ENCODE assay signal across 8 cellular contexts in the genomic region with DNA sequence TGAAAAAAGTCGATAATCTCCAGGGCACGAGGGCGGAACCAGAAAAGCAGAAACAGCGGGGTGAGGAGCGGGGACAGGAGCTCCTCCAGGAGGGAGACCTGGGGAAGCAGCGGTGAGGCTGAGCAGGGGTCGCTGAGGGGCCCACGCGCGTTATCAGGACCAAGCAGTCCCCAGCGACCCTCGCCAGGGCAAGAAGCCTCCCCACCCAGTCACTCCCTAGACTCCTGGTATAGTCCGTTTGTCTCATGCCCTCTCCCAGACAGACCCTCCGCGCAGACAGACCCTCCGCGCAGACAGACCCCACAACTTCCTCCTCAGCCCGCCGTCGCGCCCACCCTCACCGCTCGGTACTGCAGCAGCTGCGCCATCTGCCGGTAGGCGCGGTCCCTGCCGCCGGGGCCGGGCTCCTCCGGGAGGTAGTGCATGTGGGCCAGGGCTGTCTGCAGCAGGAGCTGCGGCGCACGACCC. TPM values are rescaled to one million over a fixed set of nuclear protein-coding genes. Genes with fewer than 3 reads are reported as not detected.
DNase-seq lines count a peak whose midpoint lies in the region; ATAC-seq and TF ChIP-seq lines count a peak whose summit lies in the region.

No MANE protein-coding gene starts in this region.

- no peak for TF ChIP-seq POLR2A in erythroblast (IDR thresholded peaks at IDR 0.05; ENCODE audit: low read length)

- TF ChIP-seq CTCF in natural killer cell (IDR thresholded peaks at IDR 0.05): peak; percentile 95

- H3K4me1 Mint-ChIP-seq in natural killer cell: peaks cover 38 to 54% of the 10 kb centered on the region in 2 donors

- H3K9me3 Mint-ChIP-seq in natural killer cell: no peaks in the 10 kb centered on the region

- no peaks in the 10 kb centered on the region for H3K36me3 Mint-ChIP-seq in natural killer cell

- peaks cover 0 to 41% of the 10 kb centered on the region in 2 donors for H3K27me3 Mint-ChIP-seq in natural killer cell (ENCODE audit: low read depth in 2 of 2)

- DNase-seq in ELF-1 (ENCODE audit: low read depth, low spot score) (peak; percentile 95), NCI-H774 (lab: John Stamatoyannopoulos, UW) (peak; percentile 29), activated T-cell treated with anti-CD3 and anti-CD28 coated beads for 1 hour (ENCODE audit: low read depth) (peak; percentile 77), erythroblast (lab: John Stamatoyannopoulos, UW) (peak; percentile 73 to 79), natural killer cell (peak; percentile 76), NCI-H2107 (lab: John Stamatoyannopoulos, UW) (no peak)
- DNase-seq in stimulated activated naive CD4-positive, alpha-beta T cell (lab: John Stamatoyannopoulos, UW): peak; percentile 45 to 79 (median 72)

- ATAC-seq in HG02610 (IDR thresholded peaks at IDR 0.05; ENCODE audit: unreplicated experiment) (peak; percentile 52), natural killer cell (peak; percentile 56 to 61 (median 59))

- peak overlapping the region; percentile 87 for H3K4me3 Mint-ChIP-seq in natural killer cell

- intact Hi-C loops in natural killer cell (cut with micrococcal nuclease): loop anchor here (5.0 to 10.0 kb wide), 2 partner anchors 56 to 353 kb away; no protein-coding TSS in a partner anchor

- H3K27ac Mint-ChIP-seq in natural killer cell: peak overlapping the region; percentile 18 to 77

RNA-seq across cellular contexts. Expression of a gene that starts 6.3 kb away (rescaled TPM):
- 1 to 10 TPM; 4.4 to 4.6 (median 4.5) TPM for total RNA-seq in natural killer cell

RNA-seq across cellular contexts. Expression of a gene that starts 10.3 kb away (rescaled TPM):
- 10 to 100 TPM; 50.6 to 60.5 (median 53.7) TPM for total RNA-seq in natural killer cell

RNA-seq across cellular contexts. Expression of a gene that starts 27.2 kb away (rescaled TPM):
- total RNA-seq in natural killer cell: 1 to 10 TPM; 2.6 to 5.9 (median 3.8) TPM

RNA-seq across cellular contexts. Expression of a gene that starts 30.3 kb away (rescaled TPM):
- total RNA-seq in natural killer cell: 1 to 10 TPM; 5.7 to 7.9 (median 5.9) TPM

RNA-seq across cellular contexts. Expression of a gene that starts 39.7 kb away (rescaled TPM):
- total RNA-seq in natural killer cell: 1 to 10 TPM; 6.2 to 8.0 (median 6.6) TPM
